ENCODE assay signal across 1 cellular context in the genomic region with DNA sequence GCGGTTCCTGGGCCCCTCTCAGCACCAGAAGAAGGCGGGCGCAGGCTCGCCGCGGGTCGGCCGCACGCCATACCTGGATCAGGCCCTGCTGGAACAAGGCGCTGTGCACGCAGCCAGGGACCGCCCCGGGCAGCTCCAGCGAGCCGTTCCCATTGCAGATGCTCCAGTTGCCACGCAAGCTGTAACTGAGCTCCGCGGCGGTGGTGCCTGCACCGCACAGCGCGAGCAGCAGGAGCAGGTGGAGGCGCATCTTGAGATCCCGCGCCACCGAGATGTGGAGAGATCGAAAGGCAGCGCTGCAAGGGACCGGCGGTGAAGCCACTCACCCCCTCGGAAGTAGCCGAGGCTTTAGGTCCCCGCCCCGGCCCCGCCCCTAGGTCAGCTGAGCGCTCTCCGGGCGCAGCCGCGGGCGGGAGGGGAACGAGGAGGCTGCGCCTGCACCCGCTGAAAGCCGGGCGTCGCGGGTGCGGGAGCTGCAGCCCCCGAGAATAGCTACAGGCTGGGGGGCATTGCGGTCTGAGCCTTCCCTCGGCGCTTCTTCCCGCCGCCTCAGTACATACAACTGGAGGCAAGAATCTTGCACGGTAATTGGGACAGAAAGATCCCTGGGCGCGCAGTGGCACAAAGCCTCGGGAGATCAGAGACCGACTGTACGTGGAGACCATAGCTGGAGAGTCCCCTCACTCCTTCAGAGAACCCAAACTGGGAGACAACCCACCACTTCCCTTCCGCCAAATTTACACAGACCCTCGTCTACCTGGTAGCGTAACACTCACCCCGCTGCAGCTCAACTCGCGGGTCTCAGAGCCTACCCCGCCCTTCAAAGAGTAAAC.
TF ChIP-seq lines count a peak whose summit lies in the region.

A gene (minus strand): TSS at position 324 of the 833 bp plus-strand sequence. CDS start 74 bp downstream, at position 250.

TF ChIP-seq in K562, 482 proteins besides CTCF, POLR2A, EP300 and RAD21 (continued from another document and continues in another):
- TF ChIP-seq, protein P1, sequence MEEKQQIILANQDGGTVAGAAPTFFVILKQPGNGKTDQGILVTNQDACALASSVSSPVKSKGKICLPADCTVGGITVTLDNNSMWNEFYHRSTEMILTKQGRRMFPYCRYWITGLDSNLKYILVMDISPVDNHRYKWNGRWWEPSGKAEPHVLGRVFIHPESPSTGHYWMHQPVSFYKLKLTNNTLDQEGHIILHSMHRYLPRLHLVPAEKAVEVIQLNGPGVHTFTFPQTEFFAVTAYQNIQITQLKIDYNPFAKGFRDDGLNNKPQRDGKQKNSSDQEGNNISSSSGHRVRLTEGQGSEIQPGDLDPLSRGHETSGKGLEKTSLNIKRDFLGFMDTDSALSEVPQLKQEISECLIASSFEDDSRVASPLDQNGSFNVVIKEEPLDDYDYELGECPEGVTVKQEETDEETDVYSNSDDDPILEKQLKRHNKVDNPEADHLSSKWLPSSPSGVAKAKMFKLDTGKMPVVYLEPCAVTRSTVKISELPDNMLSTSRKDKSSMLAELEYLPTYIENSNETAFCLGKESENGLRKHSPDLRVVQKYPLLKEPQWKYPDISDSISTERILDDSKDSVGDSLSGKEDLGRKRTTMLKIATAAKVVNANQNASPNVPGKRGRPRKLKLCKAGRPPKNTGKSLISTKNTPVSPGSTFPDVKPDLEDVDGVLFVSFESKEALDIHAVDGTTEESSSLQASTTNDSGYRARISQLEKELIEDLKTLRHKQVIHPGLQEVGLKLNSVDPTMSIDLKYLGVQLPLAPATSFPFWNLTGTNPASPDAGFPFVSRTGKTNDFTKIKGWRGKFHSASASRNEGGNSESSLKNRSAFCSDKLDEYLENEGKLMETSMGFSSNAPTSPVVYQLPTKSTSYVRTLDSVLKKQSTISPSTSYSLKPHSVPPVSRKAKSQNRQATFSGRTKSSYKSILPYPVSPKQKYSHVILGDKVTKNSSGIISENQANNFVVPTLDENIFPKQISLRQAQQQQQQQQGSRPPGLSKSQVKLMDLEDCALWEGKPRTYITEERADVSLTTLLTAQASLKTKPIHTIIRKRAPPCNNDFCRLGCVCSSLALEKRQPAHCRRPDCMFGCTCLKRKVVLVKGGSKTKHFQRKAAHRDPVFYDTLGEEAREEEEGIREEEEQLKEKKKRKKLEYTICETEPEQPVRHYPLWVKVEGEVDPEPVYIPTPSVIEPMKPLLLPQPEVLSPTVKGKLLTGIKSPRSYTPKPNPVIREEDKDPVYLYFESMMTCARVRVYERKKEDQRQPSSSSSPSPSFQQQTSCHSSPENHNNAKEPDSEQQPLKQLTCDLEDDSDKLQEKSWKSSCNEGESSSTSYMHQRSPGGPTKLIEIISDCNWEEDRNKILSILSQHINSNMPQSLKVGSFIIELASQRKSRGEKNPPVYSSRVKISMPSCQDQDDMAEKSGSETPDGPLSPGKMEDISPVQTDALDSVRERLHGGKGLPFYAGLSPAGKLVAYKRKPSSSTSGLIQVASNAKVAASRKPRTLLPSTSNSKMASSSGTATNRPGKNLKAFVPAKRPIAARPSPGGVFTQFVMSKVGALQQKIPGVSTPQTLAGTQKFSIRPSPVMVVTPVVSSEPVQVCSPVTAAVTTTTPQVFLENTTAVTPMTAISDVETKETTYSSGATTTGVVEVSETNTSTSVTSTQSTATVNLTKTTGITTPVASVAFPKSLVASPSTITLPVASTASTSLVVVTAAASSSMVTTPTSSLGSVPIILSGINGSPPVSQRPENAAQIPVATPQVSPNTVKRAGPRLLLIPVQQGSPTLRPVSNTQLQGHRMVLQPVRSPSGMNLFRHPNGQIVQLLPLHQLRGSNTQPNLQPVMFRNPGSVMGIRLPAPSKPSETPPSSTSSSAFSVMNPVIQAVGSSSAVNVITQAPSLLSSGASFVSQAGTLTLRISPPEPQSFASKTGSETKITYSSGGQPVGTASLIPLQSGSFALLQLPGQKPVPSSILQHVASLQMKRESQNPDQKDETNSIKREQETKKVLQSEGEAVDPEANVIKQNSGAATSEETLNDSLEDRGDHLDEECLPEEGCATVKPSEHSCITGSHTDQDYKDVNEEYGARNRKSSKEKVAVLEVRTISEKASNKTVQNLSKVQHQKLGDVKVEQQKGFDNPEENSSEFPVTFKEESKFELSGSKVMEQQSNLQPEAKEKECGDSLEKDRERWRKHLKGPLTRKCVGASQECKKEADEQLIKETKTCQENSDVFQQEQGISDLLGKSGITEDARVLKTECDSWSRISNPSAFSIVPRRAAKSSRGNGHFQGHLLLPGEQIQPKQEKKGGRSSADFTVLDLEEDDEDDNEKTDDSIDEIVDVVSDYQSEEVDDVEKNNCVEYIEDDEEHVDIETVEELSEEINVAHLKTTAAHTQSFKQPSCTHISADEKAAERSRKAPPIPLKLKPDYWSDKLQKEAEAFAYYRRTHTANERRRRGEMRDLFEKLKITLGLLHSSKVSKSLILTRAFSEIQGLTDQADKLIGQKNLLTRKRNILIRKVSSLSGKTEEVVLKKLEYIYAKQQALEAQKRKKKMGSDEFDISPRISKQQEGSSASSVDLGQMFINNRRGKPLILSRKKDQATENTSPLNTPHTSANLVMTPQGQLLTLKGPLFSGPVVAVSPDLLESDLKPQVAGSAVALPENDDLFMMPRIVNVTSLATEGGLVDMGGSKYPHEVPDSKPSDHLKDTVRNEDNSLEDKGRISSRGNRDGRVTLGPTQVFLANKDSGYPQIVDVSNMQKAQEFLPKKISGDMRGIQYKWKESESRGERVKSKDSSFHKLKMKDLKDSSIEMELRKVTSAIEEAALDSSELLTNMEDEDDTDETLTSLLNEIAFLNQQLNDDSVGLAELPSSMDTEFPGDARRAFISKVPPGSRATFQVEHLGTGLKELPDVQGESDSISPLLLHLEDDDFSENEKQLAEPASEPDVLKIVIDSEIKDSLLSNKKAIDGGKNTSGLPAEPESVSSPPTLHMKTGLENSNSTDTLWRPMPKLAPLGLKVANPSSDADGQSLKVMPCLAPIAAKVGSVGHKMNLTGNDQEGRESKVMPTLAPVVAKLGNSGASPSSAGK (IDR thresholded peaks at IDR 0.05), result peak; percentile 77
- TF ChIP-seq ZNF408 (CRISPR knock-in tag; IDR thresholded peaks at IDR 0.05; ENCODE audit: low read depth) (no peak), STAT5B (CRISPR knock-in tag; IDR thresholded peaks at IDR 0.05) (no peak), CREB1 (IDR thresholded peaks at IDR 0.05) (no peak), CREB1 (CRISPR knock-in tag; IDR thresholded peaks at IDR 0.05) (peak; percentile 58), TBL1XR1 (IDR thresholded peaks at IDR 0.05; ENCODE audit: low read length in 2 of 2) (no peak), BCL6 (CRISPR knock-in tag; IDR thresholded peaks at IDR 0.05) (no peak), NR1H2 (CRISPR knock-in tag; IDR thresholded peaks at IDR 0.05) (peak; percentile 86; the same call in 1 of the 2 replicates), HDAC1 (IDR thresholded peaks at IDR 0.05) (peak in 1 of 2 experiments; percentile 57; a peak in 2 of 4 replicates), RBBP5 (IDR thresholded peaks at IDR 0.05; ENCODE audit: borderline replicate concordance, insufficient read depth, low read length, poor library complexity, severe bottlenecking) (peak; percentile 90), RFX7 (CRISPR knock-in tag; IDR thresholded peaks at IDR 0.05) (no peak), ZNF282 (CRISPR knock-in tag; IDR thresholded peaks at IDR 0.05) (0 out of 2 replicates have a peak, but pooled peaks have one; percentile 55), SMARCA5 (IDR thresholded peaks at IDR 0.05) (peak; percentile 36; the same call in 1 of the 2 replicates), SMAD3 (CRISPR knock-in tag; conservative IDR thresholded peaks at IDR 0.05) (no peak), FOXK2 (conservative IDR thresholded peaks at IDR 0.05 in 1 of 2, IDR thresholded peaks at IDR 0.05 in 1 of 2; ENCODE audit: low read depth in 2 of 2) (peak; percentile 80 to 81; a peak in 3 of 4 replicates), KLF1 (tag; IDR thresholded peaks at IDR 0.05) (no peak), ATF1 (CRISPR knock-in tag; IDR thresholded peaks at IDR 0.05) (no peak), ATF1 (tag; IDR thresholded peaks at IDR 0.05) (peak; percentile 39), NR2C2 (CRISPR knock-in tag; IDR thresholded peaks at IDR 0.05) (peak; percentile 72; the same call in 1 of the 2 replicates), NR2C2 (tag; IDR thresholded peaks at IDR 0.05) (no peak), ZNF75A (CRISPR knock-in tag; IDR thresholded peaks at IDR 0.05) (no peak), SREBF2 (CRISPR knock-in tag; IDR thresholded peaks at IDR 0.05) (no peak), ZNF668 (CRISPR knock-in tag; IDR thresholded peaks at IDR 0.05) (no peak), ZBTB1 (CRISPR knock-in tag; IDR thresholded peaks at IDR 0.05; ENCODE audit: borderline replicate concordance, low read depth) (peak; percentile 88; the same call in 1 of the 2 replicates), TBP (optimal IDR thresholded peaks at IDR 0.05; ENCODE audit: low read depth, low read length) (peak; percentile 39), ZNF133 (CRISPR knock-in tag; IDR thresholded peaks at IDR 0.05) (no peak), SMARCA4 (IDR thresholded peaks at IDR 0.05) (no peak), RNF2 (IDR thresholded peaks at IDR 0.05) (peak; percentile 9; the same call in 1 of the 2 replicates), NR2F6 (CRISPR knock-in tag; IDR thresholded peaks at IDR 0.05) (no peak), NR4A1 (CRISPR knock-in tag; IDR thresholded peaks at IDR 0.05) (no peak), NR4A1 (tag; IDR thresholded peaks at IDR 0.05) (no peak), MAFG (tag; conservative IDR thresholded peaks at IDR 0.05) (no peak), KLF13 (tag; IDR thresholded peaks at IDR 0.05; ENCODE audit: borderline replicate concordance, low read depth) (no peak)
- TF ChIP-seq, protein P2, sequence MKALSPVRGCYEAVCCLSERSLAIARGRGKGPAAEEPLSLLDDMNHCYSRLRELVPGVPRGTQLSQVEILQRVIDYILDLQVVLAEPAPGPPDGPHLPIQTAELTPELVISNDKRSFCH (CRISPR knock-in tag; IDR thresholded peaks at IDR 0.05), result no peak
- TF ChIP-seq, protein P2 (tag; IDR thresholded peaks at IDR 0.05), result peak; percentile 53; the same call in 1 of the 2 replicates
- TF ChIP-seq, protein P3, sequence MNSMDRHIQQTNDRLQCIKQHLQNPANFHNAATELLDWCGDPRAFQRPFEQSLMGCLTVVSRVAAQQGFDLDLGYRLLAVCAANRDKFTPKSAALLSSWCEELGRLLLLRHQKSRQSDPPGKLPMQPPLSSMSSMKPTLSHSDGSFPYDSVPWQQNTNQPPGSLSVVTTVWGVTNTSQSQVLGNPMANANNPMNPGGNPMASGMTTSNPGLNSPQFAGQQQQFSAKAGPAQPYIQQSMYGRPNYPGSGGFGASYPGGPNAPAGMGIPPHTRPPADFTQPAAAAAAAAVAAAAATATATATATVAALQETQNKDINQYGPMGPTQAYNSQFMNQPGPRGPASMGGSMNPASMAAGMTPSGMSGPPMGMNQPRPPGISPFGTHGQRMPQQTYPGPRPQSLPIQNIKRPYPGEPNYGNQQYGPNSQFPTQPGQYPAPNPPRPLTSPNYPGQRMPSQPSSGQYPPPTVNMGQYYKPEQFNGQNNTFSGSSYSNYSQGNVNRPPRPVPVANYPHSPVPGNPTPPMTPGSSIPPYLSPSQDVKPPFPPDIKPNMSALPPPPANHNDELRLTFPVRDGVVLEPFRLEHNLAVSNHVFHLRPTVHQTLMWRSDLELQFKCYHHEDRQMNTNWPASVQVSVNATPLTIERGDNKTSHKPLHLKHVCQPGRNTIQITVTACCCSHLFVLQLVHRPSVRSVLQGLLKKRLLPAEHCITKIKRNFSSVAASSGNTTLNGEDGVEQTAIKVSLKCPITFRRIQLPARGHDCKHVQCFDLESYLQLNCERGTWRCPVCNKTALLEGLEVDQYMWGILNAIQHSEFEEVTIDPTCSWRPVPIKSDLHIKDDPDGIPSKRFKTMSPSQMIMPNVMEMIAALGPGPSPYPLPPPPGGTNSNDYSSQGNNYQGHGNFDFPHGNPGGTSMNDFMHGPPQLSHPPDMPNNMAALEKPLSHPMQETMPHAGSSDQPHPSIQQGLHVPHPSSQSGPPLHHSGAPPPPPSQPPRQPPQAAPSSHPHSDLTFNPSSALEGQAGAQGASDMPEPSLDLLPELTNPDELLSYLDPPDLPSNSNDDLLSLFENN (IDR thresholded peaks at IDR 0.05; ENCODE audit: low read depth in 2 of 2, low read length in 2 of 2), result no peak
- TF ChIP-seq, protein P4, sequence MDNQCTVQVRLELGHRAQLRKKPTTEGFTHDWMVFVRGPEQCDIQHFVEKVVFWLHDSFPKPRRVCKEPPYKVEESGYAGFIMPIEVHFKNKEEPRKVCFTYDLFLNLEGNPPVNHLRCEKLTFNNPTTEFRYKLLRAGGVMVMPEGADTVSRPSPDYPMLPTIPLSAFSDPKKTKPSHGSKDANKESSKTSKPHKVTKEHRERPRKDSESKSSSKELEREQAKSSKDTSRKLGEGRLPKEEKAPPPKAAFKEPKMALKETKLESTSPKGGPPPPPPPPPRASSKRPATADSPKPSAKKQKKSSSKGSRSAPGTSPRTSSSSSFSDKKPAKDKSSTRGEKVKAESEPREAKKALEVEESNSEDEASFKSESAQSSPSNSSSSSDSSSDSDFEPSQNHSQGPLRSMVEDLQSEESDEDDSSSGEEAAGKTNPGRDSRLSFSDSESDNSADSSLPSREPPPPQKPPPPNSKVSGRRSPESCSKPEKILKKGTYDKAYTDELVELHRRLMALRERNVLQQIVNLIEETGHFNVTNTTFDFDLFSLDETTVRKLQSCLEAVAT (IDR thresholded peaks at IDR 0.05), result no peak
- TF ChIP-seq, protein P5, sequence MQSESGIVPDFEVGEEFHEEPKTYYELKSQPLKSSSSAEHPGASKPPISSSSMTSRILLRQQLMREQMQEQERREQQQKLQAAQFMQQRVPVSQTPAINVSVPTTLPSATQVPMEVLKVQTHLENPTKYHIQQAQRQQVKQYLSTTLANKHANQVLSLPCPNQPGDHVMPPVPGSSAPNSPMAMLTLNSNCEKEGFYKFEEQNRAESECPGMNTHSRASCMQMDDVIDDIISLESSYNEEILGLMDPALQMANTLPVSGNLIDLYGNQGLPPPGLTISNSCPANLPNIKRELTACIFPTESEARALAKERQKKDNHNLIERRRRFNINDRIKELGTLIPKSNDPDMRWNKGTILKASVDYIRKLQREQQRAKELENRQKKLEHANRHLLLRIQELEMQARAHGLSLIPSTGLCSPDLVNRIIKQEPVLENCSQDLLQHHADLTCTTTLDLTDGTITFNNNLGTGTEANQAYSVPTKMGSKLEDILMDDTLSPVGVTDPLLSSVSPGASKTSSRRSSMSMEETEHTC (IDR thresholded peaks at IDR 0.05), result peak; percentile 71; the same call in 1 of the 2 replicates
- TF ChIP-seq, protein P6, sequence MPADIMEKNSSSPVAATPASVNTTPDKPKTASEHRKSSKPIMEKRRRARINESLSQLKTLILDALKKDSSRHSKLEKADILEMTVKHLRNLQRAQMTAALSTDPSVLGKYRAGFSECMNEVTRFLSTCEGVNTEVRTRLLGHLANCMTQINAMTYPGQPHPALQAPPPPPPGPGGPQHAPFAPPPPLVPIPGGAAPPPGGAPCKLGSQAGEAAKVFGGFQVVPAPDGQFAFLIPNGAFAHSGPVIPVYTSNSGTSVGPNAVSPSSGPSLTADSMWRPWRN (IDR thresholded peaks at IDR 0.05; ENCODE audit: low read depth), result no peak
- TF ChIP-seq, protein P7, sequence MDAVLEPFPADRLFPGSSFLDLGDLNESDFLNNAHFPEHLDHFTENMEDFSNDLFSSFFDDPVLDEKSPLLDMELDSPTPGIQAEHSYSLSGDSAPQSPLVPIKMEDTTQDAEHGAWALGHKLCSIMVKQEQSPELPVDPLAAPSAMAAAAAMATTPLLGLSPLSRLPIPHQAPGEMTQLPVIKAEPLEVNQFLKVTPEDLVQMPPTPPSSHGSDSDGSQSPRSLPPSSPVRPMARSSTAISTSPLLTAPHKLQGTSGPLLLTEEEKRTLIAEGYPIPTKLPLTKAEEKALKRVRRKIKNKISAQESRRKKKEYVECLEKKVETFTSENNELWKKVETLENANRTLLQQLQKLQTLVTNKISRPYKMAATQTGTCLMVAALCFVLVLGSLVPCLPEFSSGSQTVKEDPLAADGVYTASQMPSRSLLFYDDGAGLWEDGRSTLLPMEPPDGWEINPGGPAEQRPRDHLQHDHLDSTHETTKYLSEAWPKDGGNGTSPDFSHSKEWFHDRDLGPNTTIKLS (IDR thresholded peaks at IDR 0.05; ENCODE audit: borderline replicate concordance, low read depth), result no peak; the same call in 1 of the 2 replicates
